ENCODE assay signal across 8 cellular contexts in the genomic region with DNA sequence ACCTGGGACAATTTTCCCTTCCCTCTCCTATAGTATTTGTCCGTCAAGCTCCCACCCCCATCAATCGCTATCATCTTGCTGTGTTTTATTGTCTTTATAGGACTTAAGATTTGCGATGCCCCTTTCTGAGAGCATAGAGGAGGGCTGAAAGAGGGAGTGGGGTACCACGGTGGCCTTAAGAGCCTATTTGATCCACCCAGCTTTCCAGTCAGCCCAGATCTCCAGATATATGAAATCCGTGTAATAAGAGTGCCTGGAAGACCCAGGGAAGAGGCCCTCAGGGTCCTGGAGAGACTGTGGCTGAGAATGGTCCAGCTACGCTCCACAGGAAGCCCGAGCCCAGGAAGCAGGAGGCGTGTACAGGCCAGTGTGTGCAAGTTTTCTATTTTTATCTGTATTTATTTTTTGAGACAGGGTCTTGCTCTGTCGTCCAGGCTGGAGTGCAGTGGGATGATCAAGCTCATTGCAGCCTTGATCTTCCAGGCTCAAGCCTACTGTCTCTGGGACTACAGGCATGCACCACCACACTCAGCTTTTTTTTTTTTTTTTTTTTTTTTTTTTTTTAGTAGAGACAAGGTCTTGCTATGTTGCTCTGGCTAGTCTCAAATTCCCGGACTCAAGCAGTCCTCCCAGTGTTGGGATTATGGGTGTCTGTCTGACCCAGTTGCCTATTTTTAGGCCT. TPM values are rescaled to one million over a fixed set of nuclear protein-coding genes. Genes with fewer than 3 reads are reported as not detected.
DNase-seq lines count a peak whose midpoint lies in the region; FAIRE-seq and TF ChIP-seq lines count a peak whose summit lies in the region.

No MANE protein-coding gene starts in this region.

- H3K4me1 ChIP-seq in endothelial cell of umbilical vein (ENCODE audit: control insufficient read depth, extremely low read depth, insufficient read depth, low read length), result peaks cover 14% of the 10 kb centered on the region
- peaks cover 3% of the 10 kb centered on the region for H3K4me1 ChIP-seq in prostate gland (replicated peaks)

- H3K9me3 ChIP-seq in endothelial cell of umbilical vein (replicated peaks; ENCODE audit: control insufficient read depth, insufficient read depth, low read length) (no peaks in the 10 kb centered on the region), prostate gland (no peaks in the 10 kb centered on the region)

- intact Hi-C loops in endothelial cell of umbilical vein (cut with micrococcal nuclease), result loop anchor here (1.0 to 2.0 kb wide), 2 partner anchors 52 to 221 kb away; partner anchors contain the start of gene SLC26A6
- intact Hi-C loops in prostate gland (cut with DNase I), result loop anchor here (2.0 to 5.0 kb wide), 3 partner anchors 54 to 161 kb away; partner anchors contain the start of genes PFKFB4 and PRKAR2A

- CTCF ChIA-PET in RWPE1 (lab: Yijun Ruan, JAX), result no interaction called here
- CTCF ChIA-PET in endothelial cell of umbilical vein (lab: Charles Lee), result interaction anchor here (0.7 to 1.6 kb wide), 10 partner anchors 9 to 413 kb away, joined by 3 to 7 read pairs (median 4); partner anchors contain the start of gene IP6K2

- TF ChIP-seq POLR2A in endothelial cell of umbilical vein (IDR thresholded peaks at IDR 0.05; ENCODE audit: low read depth, low read length) (no peak), prostate gland (IDR thresholded peaks at IDR 0.05) (no peak)

- WGBS in prostate gland, result 40% methylated on average over 10 of the region's 10 CpGs

- no peaks in the 10 kb centered on the region for H3K9me1 ChIP-seq in endothelial cell of umbilical vein (replicated peaks; ENCODE audit: control insufficient read depth, extremely low read depth, insufficient read depth, low read length)

- H3K4me3 ChIP-seq in endothelial cell of umbilical vein (replicated peaks in 1 of 3; ENCODE audit: insufficient read depth in 1 of 3, low read depth in 1 of 3, low read length in 3 of 3) (no peak overlapping the region), prostate gland (peak overlapping the region; percentile 89 to 95)

- H3K79me2 ChIP-seq in endothelial cell of umbilical vein (ENCODE audit: control insufficient read depth, insufficient read depth, low read length), result peaks cover 2% of the 10 kb centered on the region

- no peak for DNase-seq in RWPE1 (ENCODE audit: low spot score)
- no peak for DNase-seq in endothelial cell of umbilical vein (ENCODE audit: low read depth, low spot score)
- no peak for DNase-seq in prostate gland (ENCODE audit: low spot score)
- DNase-seq in SKM-1 treated with dmso at 0.1 percent for 144 hours (lab: John Stamatoyannopoulos, UW; ENCODE audit: unreplicated experiment), result no peak
- DNase-seq in KBM-7, result no peak
- no peak for DNase-seq in NCI-H2029 treated with DMSO at 0.1 percent for 48 hours (lab: John Stamatoyannopoulos, UW)
- DNase-seq in stimulated activated CD4-positive, alpha-beta T cell treated with anti-CD3 and anti-CD28 coated beads, Interleukin-4, amount 100 ng/mL, for 1 hour, result no peak

- POLR2A ChIA-PET in RWPE1 (lab: Yijun Ruan, JAX; ENCODE audit: low non-redundant PET), result no interaction called here
- POLR2A ChIA-PET in endothelial cell of umbilical vein (lab: Charles Lee), result no interaction called here

- H3K27ac ChIP-seq in RWPE1, result peak overlapping the region; percentile 85
- no peak overlapping the region for H3K27ac ChIP-seq in endothelial cell of umbilical vein (ENCODE audit: insufficient read depth, low read depth, low read length)
- peak overlapping the region; percentile 90 to 91 for H3K27ac ChIP-seq in prostate gland

- FAIRE-seq in G401.6 (lab: Jason Lieb, UNC) (peak; percentile 54), endothelial cell of umbilical vein (lab: Jason Lieb, UNC) (peak; percentile 47)

- H3K27me3 ChIP-seq in endothelial cell of umbilical vein (ENCODE audit: control insufficient read depth in 2 of 2, insufficient read depth in 2 of 2, low read length in 2 of 2), result no peaks in the 10 kb centered on the region
- H3K27me3 ChIP-seq in prostate gland (replicated peaks; ENCODE audit: insufficient read depth), result no peaks in the 10 kb centered on the region

- in situ Hi-C loops in KBM-7 (cut with MboI; ENCODE audit: low pct_unique_long_range_greater_than_20kb, low sequenced_read_pairs), result no loop called here

- no peaks in the 10 kb centered on the region for H4K20me1 ChIP-seq in endothelial cell of umbilical vein (replicated peaks; ENCODE audit: control insufficient read depth, extremely low read depth, insufficient read depth, low read length)

- no peak overlapping the region for H2AFZ ChIP-seq in endothelial cell of umbilical vein (ENCODE audit: low read depth, low read length)

- H3K4me2 ChIP-seq in endothelial cell of umbilical vein (ENCODE audit: insufficient read depth, low read length), result peak overlapping the region; percentile 63

- BruUV-seq in endothelial cell of umbilical vein (replicated peaks; lab: Mats Ljungman, UMichigan), result no TSS peak

- H3K36me3 ChIP-seq in endothelial cell of umbilical vein (ENCODE audit: control insufficient read depth in 2 of 2, extremely low read depth in 1 of 2, insufficient read depth in 2 of 2, low read length in 2 of 2), result peaks cover 13 to 37% of the 10 kb centered on the region in 2 experiments
- peaks cover 9 to 23% of the 10 kb centered on the region in 2 donors for H3K36me3 ChIP-seq in prostate gland

- no peak for TF ChIP-seq CTCF in RWPE1 (conservative IDR thresholded peaks at IDR 0.05; ENCODE audit: low read depth)
- no peak for TF ChIP-seq CTCF in endothelial cell of umbilical vein (IDR thresholded peaks at IDR 0.05; ENCODE audit: extremely low read depth in 1 of 2, insufficient read depth in 1 of 2, low read depth in 1 of 2, low read length in 2 of 2)
- TF ChIP-seq CTCF in prostate gland (IDR thresholded peaks at IDR 0.05), result no peak

- no peak overlapping the region for H3K9ac ChIP-seq in endothelial cell of umbilical vein (replicated peaks; ENCODE audit: extremely low read depth, insufficient read depth, low read length)

- dilution Hi-C loops in endothelial cell of umbilical vein (cut with MboI; ENCODE audit: extremely low pct_ligation_motif_present, low sequenced_read_pairs), result no loop called here

TF ChIP-seq in endothelial cell of umbilical vein, 7 proteins besides CTCF, POLR2A, EP300 and RAD21:
- TF ChIP-seq GATA2 (IDR thresholded peaks at IDR 0.05; ENCODE audit: insufficient read depth, insufficient read length, low read depth, low read length), result no peak
- no peak for TF ChIP-seq FOS (IDR thresholded peaks at IDR 0.05; ENCODE audit: borderline replicate concordance, insufficient read depth, low read length)
- TF ChIP-seq MAX (IDR thresholded peaks at IDR 0.05; ENCODE audit: insufficient read depth, insufficient read length), result no peak
- TF ChIP-seq POLR2AphosphoS5 (IDR thresholded peaks at IDR 0.05; ENCODE audit: insufficient read depth, low read depth, low read length), result peak; percentile 26
- no peak for TF ChIP-seq EZH2 (IDR thresholded peaks at IDR 0.05; ENCODE audit: borderline replicate concordance, low read depth, low read length, severe bottlenecking)

RNA-seq across cellular contexts. Expression of gene NCKIPSD, which starts 1.0 kb away (rescaled TPM):
- total RNA-seq in endothelial cell of umbilical vein (12.8 and 13.4 TPM in 2 replicates), prostate gland (10 to 100 TPM; 32.9 to 83.3 TPM)
- 19.1 and 26.2 TPM in 2 replicates for polyA plus RNA-seq in endothelial cell of umbilical vein
- polyA plus RNA-seq in endothelial cell of umbilical vein (2011; cell fraction: cytosol; rRNA removed), result 9.7 and 12.6 TPM in 2 replicates
- 19.1 and 21.3 TPM in 2 replicates for polyA plus RNA-seq in endothelial cell of umbilical vein (2011; cell fraction: nucleus; rRNA removed)
- 9.0 and 9.2 TPM in 2 replicates for polyA plus RNA-seq in endothelial cell of umbilical vein (2012)
- 15.3 and 27.1 TPM in 2 replicates for polyA minus RNA-seq in endothelial cell of umbilical vein
- 22.5 TPM for polyA minus RNA-seq in endothelial cell of umbilical vein (2011; cell fraction: cytosol; rRNA and poly(A)+ RNA removed)
- 7.6 and 11.2 TPM in 2 replicates for polyA minus RNA-seq in endothelial cell of umbilical vein (2011; cell fraction: nucleus; rRNA and poly(A)+ RNA removed)

RNA-seq across cellular contexts. Expression of gene CELSR3, which starts 24.0 kb away (rescaled TPM):
- total RNA-seq in endothelial cell of umbilical vein, result 0.46 and 0.71 TPM in 2 replicates
- 0.25 and 0.32 TPM in 2 replicates for polyA plus RNA-seq in endothelial cell of umbilical vein
- 0.12 and 0.16 TPM in 2 replicates for polyA plus RNA-seq in endothelial cell of umbilical vein (2011; cell fraction: cytosol; rRNA removed)
- 0.90 and 1.2 TPM in 2 replicates for polyA plus RNA-seq in endothelial cell of umbilical vein (2011; cell fraction: nucleus; rRNA removed)
- polyA plus RNA-seq in endothelial cell of umbilical vein (2012), result 0.24 and 0.37 TPM in 2 replicates
- 0.36 and 0.76 TPM in 2 replicates for polyA minus RNA-seq in endothelial cell of umbilical vein
- polyA minus RNA-seq in endothelial cell of umbilical vein (2011; cell fraction: cytosol; rRNA and poly(A)+ RNA removed), result 3.7 TPM
- polyA minus RNA-seq in endothelial cell of umbilical vein (2011; cell fraction: nucleus; rRNA and poly(A)+ RNA removed), result 0.82 and 1.0 TPM in 2 replicates
- 1 to 10 TPM in 1 of 2 donors, under 1 TPM in 1; 0.41 to 6.4 TPM for total RNA-seq in prostate gland

RNA-seq across cellular contexts. Expression of gene IP6K2, which starts 30.3 kb away (rescaled TPM):
- total RNA-seq in endothelial cell of umbilical vein (72.4 and 81.8 TPM in 2 replicates), prostate gland (100 to 1,000 TPM; 112 to 165 TPM)
- 138 and 143 TPM in 2 replicates for polyA plus RNA-seq in endothelial cell of umbilical vein
- 106 and 115 TPM in 2 replicates for polyA plus RNA-seq in endothelial cell of umbilical vein (2011; cell fraction: cytosol; rRNA removed)
- 373 and 391 TPM in 2 replicates for polyA plus RNA-seq in endothelial cell of umbilical vein (2011; cell fraction: nucleus; rRNA removed)
- 75.9 and 82.9 TPM in 2 replicates for polyA plus RNA-seq in endothelial cell of umbilical vein (2012)
- polyA minus RNA-seq in endothelial cell of umbilical vein, result 97.1 and 99.2 TPM in 2 replicates
- polyA minus RNA-seq in endothelial cell of umbilical vein (2011; cell fraction: cytosol; rRNA and poly(A)+ RNA removed), result 24.8 TPM
- polyA minus RNA-seq in endothelial cell of umbilical vein (2011; cell fraction: nucleus; rRNA and poly(A)+ RNA removed), result 117 and 128 TPM in 2 replicates

RNA-seq across cellular contexts. Expression of gene SLC26A6, which starts 51.4 kb away (rescaled TPM):
- total RNA-seq in endothelial cell of umbilical vein, result 32.2 and 34.8 TPM in 2 replicates
- polyA plus RNA-seq in endothelial cell of umbilical vein, result 31.0 and 35.3 TPM in 2 replicates
- polyA plus RNA-seq in endothelial cell of umbilical vein (2011; cell fraction: cytosol; rRNA removed), result 11.0 and 13.2 TPM in 2 replicates
- polyA plus RNA-seq in endothelial cell of umbilical vein (2011; cell fraction: nucleus; rRNA removed), result 277 and 301 TPM in 2 replicates
- polyA plus RNA-seq in endothelial cell of umbilical vein (2012), result 16.9 and 17.3 TPM in 2 replicates
- 19.7 and 30.4 TPM in 2 replicates for polyA minus RNA-seq in endothelial cell of umbilical vein
- 16.7 TPM for polyA minus RNA-seq in endothelial cell of umbilical vein (2011; cell fraction: cytosol; rRNA and poly(A)+ RNA removed)
- polyA minus RNA-seq in endothelial cell of umbilical vein (2011; cell fraction: nucleus; rRNA and poly(A)+ RNA removed), result 43.9 and 50.3 TPM in 2 replicates
- total RNA-seq in prostate gland, result 10 to 100 TPM; 18.4 to 30.0 TPM

Comparison
In these comparisons a context has a peak if more than half of its experiments do, and no peak if none do; other contexts are left out.
1. H3K4me3 ChIP-seq: peak in prostate gland (2 of 2); none in endothelial cell of umbilical vein (0 of 3).